In the genomic region with DNA sequence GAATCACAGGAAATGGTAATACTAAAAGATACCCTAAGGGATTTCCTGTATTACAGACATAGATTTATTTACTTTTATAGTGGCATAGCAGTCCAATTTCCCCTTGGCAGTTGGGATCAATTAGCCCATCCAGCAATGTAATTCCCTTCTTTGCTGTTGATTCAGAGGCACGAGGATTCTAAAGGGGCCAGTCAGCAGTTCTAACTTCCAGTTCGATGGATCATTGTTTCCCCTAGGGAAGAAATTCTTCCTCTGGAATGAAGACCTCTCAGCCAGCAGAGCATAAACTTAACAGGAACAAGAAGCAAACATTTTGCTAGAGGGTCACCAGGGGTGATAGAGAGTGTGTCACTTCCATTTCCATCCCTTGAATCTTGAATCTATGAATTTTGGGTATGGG, we compare ENCODE assay signal across 1 cellular context.
TF ChIP-seq lines count a peak whose summit lies in the region.

No MANE protein-coding gene starts in this region.

TF ChIP-seq in endothelial cell of umbilical vein, 7 proteins besides CTCF, POLR2A, EP300 and RAD21:
- TF ChIP-seq, protein P1, sequence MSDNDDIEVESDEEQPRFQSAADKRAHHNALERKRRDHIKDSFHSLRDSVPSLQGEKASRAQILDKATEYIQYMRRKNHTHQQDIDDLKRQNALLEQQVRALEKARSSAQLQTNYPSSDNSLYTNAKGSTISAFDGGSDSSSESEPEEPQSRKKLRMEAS (IDR thresholded peaks at IDR 0.05; ENCODE audit: insufficient read depth, insufficient read length): no peak
- TF ChIP-seq GATA2 (IDR thresholded peaks at IDR 0.05; ENCODE audit: insufficient read depth, insufficient read length, low read depth, low read length) (no peak), JUN (IDR thresholded peaks at IDR 0.05; ENCODE audit: borderline replicate concordance, insufficient read depth, insufficient read length, low read depth) (no peak), FOS (IDR thresholded peaks at IDR 0.05; ENCODE audit: borderline replicate concordance, insufficient read depth, low read length) (no peak), POLR2AphosphoS5 (IDR thresholded peaks at IDR 0.05; ENCODE audit: insufficient read depth, low read depth, low read length) (no peak), EZH2 (IDR thresholded peaks at IDR 0.05; ENCODE audit: borderline replicate concordance, low read depth, low read length, severe bottlenecking) (no peak), MYC (IDR thresholded peaks at IDR 0.05; ENCODE audit: low read depth, low read length) (no peak)
TF ChIP-seq in endothelial cell of umbilical vein: peak in this region for 0.
